In the genomic region with DNA sequence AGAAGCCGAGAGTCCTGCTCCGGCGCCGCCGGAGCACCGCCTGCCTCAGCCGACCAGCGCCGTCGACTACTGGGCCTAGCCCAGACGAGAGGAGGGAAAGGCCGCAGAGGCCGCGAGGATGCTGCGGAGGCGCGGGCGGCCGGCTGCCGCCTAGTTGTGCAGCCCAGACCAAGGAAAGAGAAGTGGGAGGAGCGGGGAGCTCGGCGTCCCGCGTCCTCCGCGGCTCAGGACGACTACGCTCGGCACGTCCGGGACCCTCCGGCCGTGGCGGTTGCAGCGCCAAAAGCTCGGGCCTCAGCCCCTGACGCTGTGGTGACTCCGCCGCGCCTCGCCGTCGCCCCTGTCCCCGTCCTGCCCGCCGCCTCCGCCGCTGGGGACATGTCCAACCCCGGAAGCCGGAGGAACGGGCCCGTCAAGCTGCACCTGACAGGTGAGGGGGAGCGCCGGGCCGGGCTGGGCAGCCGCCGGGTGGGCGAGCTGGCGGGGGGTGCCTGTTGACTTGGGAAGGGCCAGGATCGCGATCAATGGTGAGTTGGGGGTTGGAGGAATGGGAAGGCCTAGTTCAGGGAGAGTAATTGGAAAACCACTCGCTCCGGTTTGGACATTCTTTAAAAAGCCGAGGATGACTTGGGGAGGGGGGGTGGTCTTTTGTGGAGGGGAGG, we compare ENCODE assay signal across 2 cellular contexts.
TF ChIP-seq lines count a peak whose summit lies in the region.

No MANE protein-coding gene starts in this region.

TF ChIP-seq in GM23338, 12 proteins besides CTCF, POLR2A, EP300 and RAD21 (continues in another document):
- TF ChIP-seq ZNF462 (CRISPR knock-in tag; IDR thresholded peaks at IDR 0.05) (no peak), JUNB (IDR thresholded peaks at IDR 0.05; ENCODE audit: unreplicated experiment) (no peak), EZH2 (IDR thresholded peaks at IDR 0.05; ENCODE audit: low read depth, unreplicated experiment) (no peak), ETS1 (IDR thresholded peaks at IDR 0.05) (no peak), POLR2AphosphoS5 (IDR thresholded peaks at IDR 0.05; ENCODE audit: low read depth) (no peak), ZNF114 (CRISPR knock-in tag; IDR thresholded peaks at IDR 0.05) (no peak), REST (IDR thresholded peaks at IDR 0.05; ENCODE audit: unreplicated experiment) (no peak), EZH2phosphoT487 (IDR thresholded peaks at IDR 0.05; ENCODE audit: unreplicated experiment) (no peak)

TF ChIP-seq in neural cell, 6 proteins besides CTCF, POLR2A, EP300 and RAD21:
- TF ChIP-seq REST (IDR thresholded peaks at IDR 0.05; ENCODE audit: borderline replicate concordance) (no peak), EZH2 (IDR thresholded peaks at IDR 0.05; ENCODE audit: borderline replicate concordance, insufficient read depth, low read length, poor library complexity, severe bottlenecking) (no peak)
